In genomic region chr17:4230142-4230541, GRCh38 we compare ENCODE assay signal across 8 cellular contexts. TPM values are rescaled to one million over a fixed set of nuclear protein-coding genes. Genes with fewer than 3 reads are reported as not detected.
DNase-seq lines count a peak whose midpoint lies in the region; ATAC-seq, FAIRE-seq and TF ChIP-seq lines count a peak whose summit lies in the region.

No MANE protein-coding gene starts in this region.

- DNase-seq in adipocyte (ENCODE audit: low read depth), result peak; percentile 98
- peak in 1 of 2 donors; percentile 58 for DNase-seq in heart right ventricle
- peak; percentile 97 for DNase-seq in skeletal muscle cell (ENCODE audit: low read depth)
- no peak for DNase-seq in DMS53 treated with DMSO at 0.1 percent for 48 hours (lab: John Stamatoyannopoulos, UW; ENCODE audit: unreplicated experiment)
- DNase-seq in activated naive CD4-positive, alpha-beta T cell treated with Interleukin-2 at 50 U/mL for 16 hours, result no peak

- 14 to 19% methylated on average over 2 of the region's 2 CpGs for WGBS in heart right ventricle, 2 donors

- H3K36me3 ChIP-seq in adipocyte (ENCODE audit: control insufficient read depth, insufficient read depth, low read length, severe bottlenecking), result peaks cover 18% of the 10 kb centered on the region
- peaks cover 0 to 83% (median 0%) of the 10 kb centered on the region in 9 donors for H3K36me3 ChIP-seq in heart right ventricle

- H3K9ac ChIP-seq in adipocyte (ENCODE audit: low read length), result peak overlapping the region; percentile 55

- intact Hi-C loops in heart right ventricle (cut with DNase I), result loop anchor here in 1 of 10 donors (5.0 kb wide), 1 partner anchor 42 kb away; no protein-coding TSS in a partner anchor

- ATAC-seq in heart right ventricle (peak; percentile 86 to 96 (median 90)), GM21786 (IDR thresholded peaks at IDR 0.05; ENCODE audit: unreplicated experiment) (no peak), GM19023 (IDR thresholded peaks at IDR 0.05; ENCODE audit: unreplicated experiment) (no peak)

- no peaks in the 10 kb centered on the region for H3K27me3 ChIP-seq in adipocyte (replicated peaks; ENCODE audit: control insufficient read depth, insufficient read depth, low read length)
- H3K27me3 ChIP-seq in heart right ventricle, result no peaks in the 10 kb centered on the region

- no peaks in the 10 kb centered on the region for H3K9me3 ChIP-seq in adipocyte (ENCODE audit: control insufficient read depth, low read length)
- H3K9me3 ChIP-seq in heart right ventricle, result no peaks in the 10 kb centered on the region

- H3K4me1 ChIP-seq in adipocyte (ENCODE audit: control insufficient read depth, insufficient read depth, low read length) (peaks cover 56% of the 10 kb centered on the region), heart right ventricle (peaks cover 4 to 61% (median 41%) of the 10 kb centered on the region in 9 donors)

- H3K4me3 ChIP-seq in adipocyte (ENCODE audit: low read length), result peak overlapping the region; percentile 40
- peak overlapping the region in 2 of 10 donors; percentile 2 to 11 for H3K4me3 ChIP-seq in heart right ventricle
- no peak overlapping the region for H3K4me3 ChIP-seq in skeletal muscle cell (ENCODE audit: low read depth, low read length)

- peak; percentile 87 for FAIRE-seq in G401.6 (lab: Jason Lieb, UNC)

- TF ChIP-seq CTCF in heart right ventricle (IDR thresholded peaks at IDR 0.05), result no peak

- peak overlapping the region; percentile 4 to 87 (median 76) for H3K27ac ChIP-seq in heart right ventricle

RNA-seq across cellular contexts. Expression of gene ANKFY1, which starts 33.6 kb away (rescaled TPM):
- total RNA-seq in heart right ventricle, result 10 to 100 TPM; 18.7 to 34.4 (median 24.4) TPM
- 10 to 100 TPM in 1 of 2 donors, 1 to 10 TPM in 1; 8.6 to 12.8 TPM for polyA plus RNA-seq in heart right ventricle

Comparison
In these comparisons a context has a peak if more than half of its experiments do, and no peak if none do; other contexts are left out.
1. DNase-seq: peak in adipocyte (single experiment) and skeletal muscle cell (single experiment); none in DMS53 treated with DMSO at 0.1 percent for 48 hours (single experiment) and activated naive CD4-positive, alpha-beta T cell treated with Interleukin-2 at 50 U/mL for 16 hours (single experiment).
2. ATAC-seq: peak in heart right ventricle (8 of 8); none in GM21786 (single experiment) and GM19023 (single experiment).